8 cellular contexts compared by ENCODE assay signal in genomic region chr15:89112341-89112971, GRCh38. TPM values are rescaled to one million over a fixed set of nuclear protein-coding genes. Genes with fewer than 3 reads are reported as not detected.
DNase-seq lines count a peak whose midpoint lies in the region; ATAC-seq, FAIRE-seq and TF ChIP-seq lines count a peak whose summit lies in the region.

No MANE protein-coding gene starts in this region.

- peak; percentile 95 for ATAC-seq in GM18511 (IDR thresholded peaks at IDR 0.05; ENCODE audit: unreplicated experiment)

- POLR2A ChIA-PET in HEK293 (lab: Yijun Ruan, JAX), result interaction anchor here (0.6 kb wide), 1 partner anchor 81 kb away, joined by 6 read pairs; no protein-coding TSS in a partner anchor

- peaks cover 10% of the 10 kb centered on the region for H3K36me3 Mint-ChIP-seq in nephron progenitor cell (ENCODE audit: low read depth)
- peaks cover 18% of the 10 kb centered on the region for H3K36me3 Mint-ChIP-seq in activated naive CD4-positive, alpha-beta T cell treated with anti-CD3 and anti-CD28 coated beads for 36 hours (ENCODE audit: low read depth)

- H3K4me1 ChIP-seq in HEK293 (ENCODE audit: control insufficient read depth, insufficient read depth, low read length) (no peaks in the 10 kb centered on the region; the same call in 1 of the 2 replicates), Peyer's patch (peaks cover 0 to 51% (median 9%) of the 10 kb centered on the region in 4 donors), cardiac muscle cell (ENCODE audit: low read depth) (peaks cover 88% of the 10 kb centered on the region)

- H3K27ac ChIP-seq in HEK293 (ENCODE audit: extremely low read depth, low read depth, low read length) (no peak overlapping the region), Peyer's patch (peak overlapping the region in 3 of 4 donors; percentile 69 to 87 (median 86)), cardiac muscle cell (peak overlapping the region; percentile 81), temporal lobe (ENCODE audit: low read depth, low read length) (peak overlapping the region; percentile 81)

- intact Hi-C loops in activated naive CD4-positive, alpha-beta T cell treated with anti-CD3 and anti-CD28 coated beads for 36 hours (cut with micrococcal nuclease), result no loop called here

- TF ChIP-seq POLR2A in Peyer's patch (IDR thresholded peaks at IDR 0.05) (peak in 1 of 2 donors; percentile 82), GM12891 (IDR thresholded peaks at IDR 0.05; ENCODE audit: low read depth, low read length) (no peak)

- peaks cover 8 to 21% of the 10 kb centered on the region in 2 experiments for H3K36me3 ChIP-seq in HEK293 (ENCODE audit: control insufficient read depth in 2 of 2, insufficient read depth in 1 of 2, low read length in 2 of 2)
- H3K36me3 ChIP-seq in Peyer's patch, result peaks cover 0 to 14% (median 0%) of the 10 kb centered on the region in 3 donors
- no peaks in the 10 kb centered on the region for H3K36me3 ChIP-seq in cardiac muscle cell

- H3K4me3 Mint-ChIP-seq in nephron progenitor cell, result no peak overlapping the region
- no peak overlapping the region for H3K4me3 Mint-ChIP-seq in activated naive CD4-positive, alpha-beta T cell treated with anti-CD3 and anti-CD28 coated beads for 36 hours

- no peak overlapping the region for H3K27ac Mint-ChIP-seq in nephron progenitor cell
- no peak overlapping the region for H3K27ac Mint-ChIP-seq in activated naive CD4-positive, alpha-beta T cell treated with anti-CD3 and anti-CD28 coated beads for 36 hours

- no peak for TF ChIP-seq CTCF in HEK293 (tag by site-specific recombination; IDR thresholded peaks at IDR 0.05)
- TF ChIP-seq CTCF in Peyer's patch (IDR thresholded peaks at IDR 0.05), result no peak
- TF ChIP-seq CTCF in cardiac muscle cell (IDR thresholded peaks at IDR 0.05; ENCODE audit: low read depth, low read length), result no peak
- no peak for TF ChIP-seq CTCF in nephron progenitor cell (IDR thresholded peaks at IDR 0.05)

- H3K27me3 ChIP-seq in Peyer's patch (no peaks in the 10 kb centered on the region), cardiac muscle cell (no peaks in the 10 kb centered on the region)

- H3K4me3 ChIP-seq in HEK293 (ENCODE audit: low read depth, low read length) (no peak overlapping the region), Peyer's patch (no peak overlapping the region), cardiac muscle cell (no peak overlapping the region)

- peaks cover 88% of the 10 kb centered on the region for H3K4me1 Mint-ChIP-seq in nephron progenitor cell
- peaks cover 19% of the 10 kb centered on the region for H3K4me1 Mint-ChIP-seq in activated naive CD4-positive, alpha-beta T cell treated with anti-CD3 and anti-CD28 coated beads for 36 hours (ENCODE audit: low read depth)

- H3K9me3 Mint-ChIP-seq in nephron progenitor cell, result no peaks in the 10 kb centered on the region
- H3K9me3 Mint-ChIP-seq in activated naive CD4-positive, alpha-beta T cell treated with anti-CD3 and anti-CD28 coated beads for 36 hours, result no peaks in the 10 kb centered on the region

- H3K27me3 Mint-ChIP-seq in nephron progenitor cell (ENCODE audit: low read depth, poor library complexity), result no peaks in the 10 kb centered on the region
- no peaks in the 10 kb centered on the region for H3K27me3 Mint-ChIP-seq in activated naive CD4-positive, alpha-beta T cell treated with anti-CD3 and anti-CD28 coated beads for 36 hours (ENCODE audit: low read depth)

- CTCF ChIA-PET in HEK293 (lab: Yijun Ruan, JAX), result interaction anchor here (0.6 to 4.0 kb wide), 8 partner anchors 9 to 1548 kb away, joined by 3 to 31 read pairs (median 5); no protein-coding TSS in a partner anchor
- CTCF ChIA-PET in activated naive CD4-positive, alpha-beta T cell treated with anti-CD3 and anti-CD28 coated beads for 36 hours (lab: Charles Lee), result interaction anchor here (0.6 to 1.1 kb wide), 7 partner anchors 14 to 299 kb away, joined by 3 to 5 read pairs (median 3); partner anchors contain the start of gene FANCI

- no peaks in the 10 kb centered on the region for H3K9me3 ChIP-seq in HEK293 (ENCODE audit: control insufficient read depth, insufficient read depth, low read depth, low read length)
- H3K9me3 ChIP-seq in Peyer's patch, result no peaks in the 10 kb centered on the region
- no peaks in the 10 kb centered on the region for H3K9me3 ChIP-seq in cardiac muscle cell (ENCODE audit: low read depth)

- FAIRE-seq in GM12891 (lab: Jason Lieb, UNC), result no peak

- DNase-seq in Peyer's patch, result peak in 2 of 3 donors; percentile 84 to 87
- DNase-seq in cardiac muscle cell (ENCODE audit: low read depth in 1 of 2, low spot score in 1 of 2), result peak in 1 of 2 donors; percentile 17
- DNase-seq in nephron progenitor cell, result no peak
- no peak for DNase-seq in activated naive CD4-positive, alpha-beta T cell treated with anti-CD3 and anti-CD28 coated beads for 36 hours
- no peak for DNase-seq in GM12891 (ENCODE audit: insufficient read length, low spot score)

TF ChIP-seq in HEK293, 187 proteins besides CTCF, POLR2A, EP300 and RAD21:
- TF ChIP-seq ZNF629 (tag by site-specific recombination; IDR thresholded peaks at IDR 0.05), result peak; percentile 51
- peak; percentile 31; the same call in 1 of the 2 replicates for TF ChIP-seq ZNF664 (tag by site-specific recombination; IDR thresholded peaks at IDR 0.05)
- TF ChIP-seq ZNF10 (tag by site-specific recombination; IDR thresholded peaks at IDR 0.05), result no peak
- no peak for TF ChIP-seq ZNF26 (tag by site-specific recombination; IDR thresholded peaks at IDR 0.05)
- TF ChIP-seq ZNF362 (tag by site-specific recombination; IDR thresholded peaks at IDR 0.05), result peak; percentile 54; the same call in 1 of the 2 replicates
- no peak for TF ChIP-seq ZNF350 (tag by site-specific recombination; IDR thresholded peaks at IDR 0.05)
- TF ChIP-seq ZNF366 (tag by site-specific recombination; conservative IDR thresholded peaks at IDR 0.05), result 0 out of 2 replicates have a peak, but pooled peaks have one; percentile 26

TF ChIP-seq in GM12891, 5 proteins besides CTCF, POLR2A, EP300 and RAD21:
- no peak for TF ChIP-seq TAF1 (IDR thresholded peaks at IDR 0.05; ENCODE audit: low read depth, low read length)
- TF ChIP-seq POLR2AphosphoS5 (IDR thresholded peaks at IDR 0.05; ENCODE audit: low read depth, low read length), result no peak
- no peak for TF ChIP-seq PAX5 (IDR thresholded peaks at IDR 0.05; ENCODE audit: insufficient read depth, low read length, severe bottlenecking)
- TF ChIP-seq POU2F2 (IDR thresholded peaks at IDR 0.05; ENCODE audit: low read depth, low read length), result no peak
- no peak for TF ChIP-seq SPI1 (IDR thresholded peaks at IDR 0.05; ENCODE audit: low read depth, low read length)

RNA-seq across cellular contexts. Expression of gene ABHD2, which starts 24.2 kb away (rescaled TPM):
- total RNA-seq in Peyer's patch, result 100 to 1,000 TPM in 3 of 4 donors, 10 to 100 TPM in 1; 75.9 to 190 (median 121) TPM
- total RNA-seq in cardiac muscle cell, result 43.0 and 44.8 TPM in 2 replicates
- 25.5 and 28.4 TPM in 2 replicates for polyA plus RNA-seq in cardiac muscle cell
- total RNA-seq in temporal lobe, result 51.6 TPM
- 10 to 100 TPM; 57.2 to 64.9 TPM for total RNA-seq in activated naive CD4-positive, alpha-beta T cell treated with anti-CD3 and anti-CD28 coated beads for 36 hours
- 5.7 TPM for polyA plus RNA-seq in GM12891 (2012; ENCODE audit: low read depth, missing spikeins)

Comparison
In these comparisons a context has a peak if more than half of its experiments do, and no peak if none do; other contexts are left out.
1. DNase-seq: peak in Peyer's patch (2 of 3); none in nephron progenitor cell (single experiment), activated naive CD4-positive, alpha-beta T cell treated with anti-CD3 and anti-CD28 coated beads for 36 hours (single experiment) and GM12891 (single experiment).